1 cellular context compared by ENCODE assay signal in genomic region chr3:46010519-46011113, GRCh38.
TF ChIP-seq lines count a peak whose summit lies in the region.

No MANE protein-coding gene starts in this region.

TF ChIP-seq in K562, 482 proteins besides CTCF, POLR2A, EP300 and RAD21 (continued from another document):
- TF ChIP-seq CREB5 (CRISPR knock-in tag; IDR thresholded peaks at IDR 0.05) (no peak), ZKSCAN8 (CRISPR knock-in tag; IDR thresholded peaks at IDR 0.05) (no peak), POLR2B (IDR thresholded peaks at IDR 0.05; ENCODE audit: low read depth, partially characterized antibody) (no peak), ZMIZ1 (IDR thresholded peaks at IDR 0.05; ENCODE audit: low read depth in 2 of 2, low read length in 2 of 2) (no peak), SFPQ (IDR thresholded peaks at IDR 0.05; ENCODE audit: low read depth, low read length) (no peak), JUNB (CRISPR knock-in tag; conservative IDR thresholded peaks at IDR 0.05) (no peak), CEBPG (CRISPR knock-in tag; IDR thresholded peaks at IDR 0.05) (no peak), CEBPG (tag; conservative IDR thresholded peaks at IDR 0.05 in 1 of 2, IDR thresholded peaks at IDR 0.05 in 1 of 2) (peak; percentile 54 to 75; a peak in 2 of 4 replicates), ZNF740 (CRISPR knock-in tag; IDR thresholded peaks at IDR 0.05) (no peak), ZNF740 (tag; IDR thresholded peaks at IDR 0.05) (0 out of 4 replicates have a peak, but pooled peaks of 1 of the 2 experiments have one; percentile 32), TCF7 (IDR thresholded peaks at IDR 0.05; ENCODE audit: borderline replicate concordance) (no peak), ELK1 (CRISPR knock-in tag; IDR thresholded peaks at IDR 0.05) (no peak)
